16 cellular contexts compared by ENCODE assay signal in genomic region chr17:71208111-71208704, GRCh38.
A peak's percentile ranks its signal among the peaks of the same experiment; 100 is the strongest.
DNase-seq lines count a peak whose midpoint lies in the region; ATAC-seq and TF ChIP-seq lines count a peak whose summit lies in the region.
"Had no signal": no experiment of that assay in that cellular context is flagged by ENCODE, and none has a peak within 500 bp of the region (broad histone marks: within the 10 kb centered on the region; RNA-seq: fewer than 3 reads in every experiment).

No MANE protein-coding gene starts in this region.

- peak overlapping the region in 1 of 2 experiments; percentile 17; a peak in 1 of 4 replicates for H4K8ac ChIP-seq in IMR-90 (ENCODE audit: low read depth in 2 of 2, low read length in 2 of 2)

- BruUV-seq in IMR-90 (replicated peaks; lab: Mats Ljungman, UMichigan) (no TSS peak), mammary epithelial cell (replicated peaks; lab: Mats Ljungman, UMichigan) (no TSS peak)

- peak overlapping the region; percentile 2; the same call in 1 of the 2 replicates for H3K4me2 ChIP-seq in IMR-90 (ENCODE audit: low read depth, low read length)
- H3K4me2 ChIP-seq in mammary epithelial cell (ENCODE audit: insufficient read depth, low read depth, low read length) = peak overlapping the region; percentile 63

- no CpG with 5 or more reads among the region's 3 CpGs for WGBS in IMR-90 (ENCODE audit: extremely low coverage in 2 of 2, insufficient read length in 1 of 2), 2 experiments
- WGBS in mammary epithelial cell (ENCODE audit: low coverage, missing lambda C conversion rate) = 3% methylated on average over 3 of the region's 3 CpGs
- 89 to 95% (median 90%) methylated on average over 3 of the region's 3 CpGs for WGBS in heart left ventricle, 4 donors

- H3K36me3 ChIP-seq in IMR-90 (ENCODE audit: control insufficient read depth, insufficient read depth, low read length) = no peaks in the 10 kb centered on the region
- H3K36me3 ChIP-seq in mammary epithelial cell (ENCODE audit: insufficient read depth, low read length) = no peaks in the 10 kb centered on the region
- H3K36me3 ChIP-seq in heart left ventricle = no peaks in the 10 kb centered on the region

- no peak for TF ChIP-seq POLR2A in IMR-90 (IDR thresholded peaks at IDR 0.05; ENCODE audit: low read depth, low read length)
- TF ChIP-seq POLR2A in heart left ventricle (IDR thresholded peaks at IDR 0.05) = no peak

- H3K9me1 ChIP-seq in IMR-90 (ENCODE audit: insufficient read depth, low read length) = no peaks in the 10 kb centered on the region

- peak overlapping the region; percentile 6; the same call in 1 of the 2 replicates for H4K5ac ChIP-seq in IMR-90 (ENCODE audit: low read depth, low read length)

- no peak overlapping the region for H3K9ac ChIP-seq in IMR-90 (ENCODE audit: low read depth, low read length)
- H3K9ac ChIP-seq in mammary epithelial cell (ENCODE audit: insufficient read depth, low read length) = peak overlapping the region; percentile 56
- H3K9ac ChIP-seq: parathyroid adenoma had no signal

- no peak overlapping the region for H3K4me3 ChIP-seq in AG10803 (ENCODE audit: low read length)
- no peak overlapping the region for H3K4me3 ChIP-seq in IMR-90 (ENCODE audit: insufficient read depth, low read depth, low read length)
- no peak overlapping the region for H3K4me3 ChIP-seq in mammary epithelial cell (replicated peaks in 1 of 3; ENCODE audit: insufficient read depth in 1 of 3, low read depth in 2 of 3, low read length in 3 of 3)
- H3K4me3 ChIP-seq in heart left ventricle = no peak overlapping the region

- H4K91ac ChIP-seq in IMR-90 (ENCODE audit: insufficient read depth, low read depth, low read length) = no peak overlapping the region

- peak; percentile 49 for ATAC-seq in IMR-90 (ENCODE audit: low read depth)
- ATAC-seq in heart left ventricle = no peak
- ATAC-seq: activated T-helper 17 cell treated with anti-CD3 and anti-CD28 coated beads, Interleukin-2, amount 50 U/mL, for 72 hours; T-cell had no signal

- H3K56ac ChIP-seq in IMR-90 (ENCODE audit: extremely low read depth, insufficient read depth, low read length) = no peak overlapping the region

- H3K9me3 ChIP-seq in IMR-90 (ENCODE audit: control insufficient read depth, insufficient read depth, low read length) (no peaks in the 10 kb centered on the region), mammary epithelial cell (replicated peaks; ENCODE audit: insufficient read depth, low read length) (no peaks in the 10 kb centered on the region), heart left ventricle (peaks cover 0 to 3% (median 0%) of the 10 kb centered on the region in 12 donors)

- H3K4me1 ChIP-seq in IMR-90 (ENCODE audit: control insufficient read depth, insufficient read depth, low read length) (peaks cover 3% of the 10 kb centered on the region; the same call in 1 of the 2 replicates), mammary epithelial cell (ENCODE audit: insufficient read depth, low read length) (peaks cover 14% of the 10 kb centered on the region), heart left ventricle (no peaks in the 10 kb centered on the region)
- H3K4me1 ChIP-seq: parathyroid adenoma had no signal

- no peaks in the 10 kb centered on the region for H3K27me3 ChIP-seq in IMR-90 (ENCODE audit: control insufficient read depth, insufficient read depth, low read length)
- no peaks in the 10 kb centered on the region for H3K27me3 ChIP-seq in mammary epithelial cell (ENCODE audit: insufficient read depth, low read length)
- no peaks in the 10 kb centered on the region for H3K27me3 ChIP-seq in heart left ventricle

- no peak overlapping the region for H2AFZ ChIP-seq in IMR-90 (replicated peaks; ENCODE audit: low read length, poor library complexity)
- peak overlapping the region; percentile 42 for H2AFZ ChIP-seq in mammary epithelial cell (ENCODE audit: low read depth, low read length)
- H2AFZ ChIP-seq: parathyroid adenoma had no signal

- no peaks in the 10 kb centered on the region for H3K79me2 ChIP-seq in mammary epithelial cell (ENCODE audit: insufficient read depth, low read length)
- H3K79me2 ChIP-seq: parathyroid adenoma had no signal

- peak overlapping the region; percentile 2; the same call in 1 of the 3 replicates for H2BK15ac ChIP-seq in IMR-90 (ENCODE audit: low read depth, low read length)

- no peaks in the 10 kb centered on the region for H3K79me1 ChIP-seq in IMR-90 (ENCODE audit: low read depth in 1 of 2, low read length in 2 of 2)

- no peak overlapping the region; the same call in 1 of the 2 replicates for H2AK5ac ChIP-seq in IMR-90 (ENCODE audit: low read depth, low read length)

- H2BK120ac ChIP-seq in IMR-90 (ENCODE audit: low read depth, low read length) = peak overlapping the region; percentile 9; the same call in 1 of the 2 replicates

- CTCF ChIA-PET in IMR-90 (lab: Yijun Ruan, JAX) (no interaction called here), mammary epithelial cell (lab: Charles Lee; ENCODE audit: low non-redundant PET) (no interaction called here)

- no peak overlapping the region; the same call in 1 of the 2 replicates for H3K18ac ChIP-seq in IMR-90 (ENCODE audit: low read depth, low read length)

- H3K23ac ChIP-seq in IMR-90 (ENCODE audit: low read depth, low read length) = no peak overlapping the region

- no peak for TF ChIP-seq CTCF in AG10803 (conservative IDR thresholded peaks at IDR 0.05; ENCODE audit: low read length)
- TF ChIP-seq CTCF in IMR-90 (conservative IDR thresholded peaks at IDR 0.05; ENCODE audit: low read depth, low read length) = no peak
- no peak for TF ChIP-seq CTCF in mammary epithelial cell (conservative IDR thresholded peaks at IDR 0.05 in 1 of 2, IDR thresholded peaks at IDR 0.05 in 1 of 2; ENCODE audit: extremely low read depth in 1 of 2, insufficient read depth in 1 of 2, low read depth in 1 of 2, low read length in 2 of 2)
- TF ChIP-seq CTCF in heart left ventricle (IDR thresholded peaks at IDR 0.05) = no peak

- dilution Hi-C loops in IMR-90 (cut with HindIII; ENCODE audit: low sequenced_read_pairs, unreplicated experiment) = no loop called here
- dilution Hi-C loops in mammary epithelial cell (cut with HindIII; ENCODE audit: low sequenced_read_pairs) = no loop called here

- H3K4ac ChIP-seq in IMR-90 (ENCODE audit: low read depth, low read length) = peak overlapping the region; percentile 44; the same call in 1 of the 2 replicates

- H3K27ac ChIP-seq in IMR-90 (ENCODE audit: insufficient read depth, low read length) = no peak overlapping the region
- H3K27ac ChIP-seq in mammary epithelial cell (ENCODE audit: insufficient read depth, low read depth, low read length) = peak overlapping the region; percentile 99
- H3K27ac ChIP-seq in heart left ventricle = no peak overlapping the region
- H3K27ac ChIP-seq: parathyroid adenoma had no signal

- POLR2A ChIA-PET in IMR-90 (lab: Charles Lee; ENCODE audit: unreplicated experiment) = no interaction called here

- H4K20me1 ChIP-seq in IMR-90 (ENCODE audit: insufficient read depth, low read length) (no peaks in the 10 kb centered on the region), mammary epithelial cell (ENCODE audit: insufficient read depth, low read length) (no peaks in the 10 kb centered on the region)

- H2BK5ac ChIP-seq in IMR-90 (ENCODE audit: low read depth, low read length, poor library complexity, severe bottlenecking) = peak overlapping the region; percentile 30

- intact Hi-C loops in IMR-90 (cut with micrococcal nuclease) = no loop called here
- intact Hi-C loops in mammary epithelial cell (cut with micrococcal nuclease) = loop anchor here (1.0 to 2.0 kb wide), 3 partner anchors 19 to 205 kb away; no protein-coding TSS in a partner anchor
- intact Hi-C loops in heart left ventricle (cut with DNase I) = no loop called here

- no peak overlapping the region for H2AK9ac ChIP-seq in IMR-90 (replicated peaks; ENCODE audit: low read depth, low read length, poor library complexity)

- in situ Hi-C loops in IMR-90 (cut with MboI; ENCODE audit: low sequenced_read_pairs) (no loop called here), mammary epithelial cell (cut with MboI; ENCODE audit: low sequenced_read_pairs in 2 of 2) (loop anchor here in 1 of 2 donors (25.0 kb wide), 1 partner anchor 204 kb away; no protein-coding TSS in a partner anchor)

- DNase-seq in AG10803 (ENCODE audit: low read depth) (peak; percentile 78), IMR-90 (peak; percentile 92), mammary epithelial cell (peak; percentile 100), kidney tubule cell (ENCODE audit: low spot score) (peak; percentile 22), NCI-H2171 (lab: John Stamatoyannopoulos, UW) (no peak), NCI-H1417 (lab: John Stamatoyannopoulos, UW) (no peak), GF-D8 (lab: John Stamatoyannopoulos, UW) (no peak), heart left ventricle (no peak)
- DNase-seq: activated CD8-positive, alpha-beta memory T cell treated with anti-CD3 and anti-CD28 coated beads for 24 hours; aorta; NCI-H2029 treated with DMSO at 0.1 percent for 48 hours; NCI-H774; stimulated activated naive CD4-positive, alpha-beta T cell; T-cell had no signal

- no peak overlapping the region; the same call in 1 of the 2 replicates for H3K14ac ChIP-seq in IMR-90 (replicated peaks; ENCODE audit: low read depth, low read length)

- H2BK20ac ChIP-seq in IMR-90 (ENCODE audit: low read depth, low read length) = peak overlapping the region; percentile 57; the same call in 1 of the 2 replicates

- TF ChIP-seq RAD21 in IMR-90 (IDR thresholded peaks at IDR 0.05; ENCODE audit: low read length) = no peak

TF ChIP-seq in IMR-90, 13 proteins besides CTCF, POLR2A, EP300 and RAD21:
- TF ChIP-seq FOS (IDR thresholded peaks at IDR 0.05; ENCODE audit: low read depth, low read length) (peak; percentile 54), BHLHE40 (IDR thresholded peaks at IDR 0.05; ENCODE audit: low read depth, low read length) (no peak), CHD1 (IDR thresholded peaks at IDR 0.05; ENCODE audit: low read depth, low read length) (no peak), CEBPB (IDR thresholded peaks at IDR 0.05; ENCODE audit: low read depth, low read length) (peak; percentile 94), MAZ (IDR thresholded peaks at IDR 0.05; ENCODE audit: borderline replicate concordance, low read depth, low read length) (no peak)
TF ChIP-seq in IMR-90: peak in this region for 2.

Comparison
In these comparisons a context has a peak if more than half of its experiments do, and no peak if none do; other contexts are left out.
1. DNase-seq: peak in AG10803 (single experiment), IMR-90 (single experiment), mammary epithelial cell (single experiment) and kidney tubule cell (single experiment); none in NCI-H2171 (single experiment), NCI-H1417 (0 of 3), GF-D8 (single experiment) and heart left ventricle (0 of 5).